ENCODE assay signal across 23 cellular contexts in genomic region chr11:66186470-66186869, GRCh38.
"Had no signal": no experiment of that assay in that cellular context is flagged by ENCODE, and none has a peak within 500 bp of the region (broad histone marks: within the 10 kb centered on the region; RNA-seq: fewer than 3 reads in every experiment).

No MANE protein-coding gene starts in this region.

- DNase-seq: activated CD4-positive, alpha-beta T cell treated with anti-CD3 and anti-CD28 coated beads for 4 hours; activated CD8-positive, alpha-beta T cell treated with anti-CD3 and anti-CD28 coated beads, Interleukin-2, amount 10 ng/mL, durations not matched to agents 7 days and 5 days; activated gamma-delta T cell; caudate nucleus; dorsolateral prefrontal cortex; endodermal cell; foreskin fibroblast; hypothalamus; islet precursor cell; left colon; occipital lobe; right cardiac atrium; SW 1271; T-helper 2 cell; testis had no signal

- H3K27me3 Mint-ChIP-seq: brain, progenitor cell of endocrine pancreas, type B pancreatic cell had no signal

- H3K9me3 ChIP-seq: testis had no signal

- H3K27ac Mint-ChIP-seq: activated CD8-positive, alpha-beta T cell treated with anti-CD3 and anti-CD28 coated beads, Interleukin-2, amount 10 ng/mL, durations not matched to agents 7 days and 5 days; brain; endodermal cell; mesothelial cell of epicardium; progenitor cell of endocrine pancreas; type B pancreatic cell; WTC11 had no signal

- H3K4me1 ChIP-seq: testis had no signal

- H3K27ac ChIP-seq: epithelial cell of prostate, skin epidermis, testis had no signal

- H3K4me3 Mint-ChIP-seq: activated CD8-positive, alpha-beta T cell treated with anti-CD3 and anti-CD28 coated beads, Interleukin-2, amount 10 ng/mL, durations not matched to agents 7 days and 5 days; brain; endodermal cell; mesothelial cell of epicardium; type B pancreatic cell; WTC11 had no signal

- H3K27me3 ChIP-seq: dorsolateral prefrontal cortex, testis had no signal

- ATAC-seq: activated CD8-positive, alpha-beta T cell treated with anti-CD3 and anti-CD28 coated beads, Interleukin-2, amount 10 ng/mL, durations not matched to agents 7 days and 5 days; left colon; right cardiac atrium; WTC11 had no signal

- H3K4me1 Mint-ChIP-seq: endodermal cell, WTC11 had no signal

- H3K4me3 ChIP-seq: dorsolateral prefrontal cortex, lung, skin epidermis, testis had no signal
